17 cellular contexts compared by ENCODE assay signal in genomic region chr13:110238795-110239194, GRCh38.
DNase-seq lines count a peak whose midpoint lies in the region; ATAC-seq and TF ChIP-seq lines count a peak whose summit lies in the region.
"Had no signal": no experiment of that assay in that cellular context is flagged by ENCODE, and none has a peak within 500 bp of the region (broad histone marks: within the 10 kb centered on the region; RNA-seq: fewer than 3 reads in every experiment).

No MANE protein-coding gene starts in this region.

- intact Hi-C loops in sigmoid colon (cut with DNase I), result loop anchor here (5.0 kb wide), 2 partner anchors 54 to 69 kb away; partner anchors contain the start of genes COL4A1 and COL4A2

- H2AFZ ChIP-seq in neural progenitor cell (replicated peaks), result no peak overlapping the region

- peaks cover 5% of the 10 kb centered on the region for H3K36me3 Mint-ChIP-seq in neural progenitor cell
- H3K36me3 Mint-ChIP-seq: activated CD4-positive, alpha-beta memory T cell treated with anti-CD3 and anti-CD28 coated beads for 36 hours; CD4-positive, alpha-beta memory T cell had no signal

- H3K9me3 ChIP-seq in right atrium auricular region (no peaks in the 10 kb centered on the region), sigmoid colon (no peaks in the 10 kb centered on the region), neural progenitor cell (ENCODE audit: low read depth) (no peaks in the 10 kb centered on the region)
- H3K9me3 ChIP-seq: mucosa of descending colon had no signal

- H3K9me3 Mint-ChIP-seq in neural progenitor cell, result no peaks in the 10 kb centered on the region
- H3K9me3 Mint-ChIP-seq: activated CD4-positive, alpha-beta memory T cell treated with anti-CD3 and anti-CD28 coated beads for 36 hours; activated T-helper 1 cell treated with anti-CD3 and anti-CD28 coated beads, Interleukin-12 subunit alpha, Interleukin-12 subunit beta, Interleukin-2, Interleukin-4 antibody, amounts not matched to agents 30 ng/mL and 10 ng/mL and 1 ng/mL, durations not matched to agents 14 hours and 24 hours and 36 hours; CD4-positive, alpha-beta memory T cell; H9 had no signal

- TF ChIP-seq CTCF in choroid plexus epithelial cell (conservative IDR thresholded peaks at IDR 0.05; ENCODE audit: low read depth, low read length) (no peak), right atrium auricular region (IDR thresholded peaks at IDR 0.05) (no peak), sigmoid colon (IDR thresholded peaks at IDR 0.05) (no peak), neural progenitor cell (IDR thresholded peaks at IDR 0.05) (no peak)

- ATAC-seq in GM21390 (IDR thresholded peaks at IDR 0.05; ENCODE audit: unreplicated experiment), result no peak
- ATAC-seq: mucosa of descending colon, Panc1 had no signal

- H3K4me3 Mint-ChIP-seq in neural progenitor cell, result no peak overlapping the region
- H3K4me3 Mint-ChIP-seq: activated CD4-positive, alpha-beta memory T cell treated with anti-CD3 and anti-CD28 coated beads for 36 hours; activated T-helper 1 cell treated with anti-CD3 and anti-CD28 coated beads, Interleukin-12 subunit alpha, Interleukin-12 subunit beta, Interleukin-2, Interleukin-4 antibody, amounts not matched to agents 30 ng/mL and 10 ng/mL and 1 ng/mL, durations not matched to agents 14 hours and 24 hours and 36 hours; CD4-positive, alpha-beta memory T cell; H9 had no signal

- no peaks in the 10 kb centered on the region for H4K20me1 ChIP-seq in neural progenitor cell (ENCODE audit: low read depth)

- H3K79me2 ChIP-seq in neural progenitor cell (ENCODE audit: low read depth), result no peaks in the 10 kb centered on the region

- no peak overlapping the region for H3K27ac Mint-ChIP-seq in neural progenitor cell
- H3K27ac Mint-ChIP-seq: activated CD4-positive, alpha-beta memory T cell treated with anti-CD3 and anti-CD28 coated beads for 36 hours; activated T-helper 1 cell treated with anti-CD3 and anti-CD28 coated beads, Interleukin-12 subunit alpha, Interleukin-12 subunit beta, Interleukin-2, Interleukin-4 antibody, amounts not matched to agents 30 ng/mL and 10 ng/mL and 1 ng/mL, durations not matched to agents 14 hours and 24 hours and 36 hours; CD4-positive, alpha-beta memory T cell; H9 had no signal

- DNase-seq in AG08395 (ENCODE audit: low spot score) (peak; percentile 21), choroid plexus epithelial cell (ENCODE audit: low read depth) (peak; percentile 55), right atrium auricular region (ENCODE audit: low spot score) (no peak), sigmoid colon (no peak), neural progenitor cell (ENCODE audit: low spot score) (no peak), medulla oblongata (ENCODE audit: extremely low spot score) (no peak), NCI-H1092 (lab: John Stamatoyannopoulos, UW) (no peak)
- DNase-seq: activated CD4-positive, alpha-beta memory T cell treated with anti-CD3 and anti-CD28 coated beads for 36 hours; CD4-positive, alpha-beta memory T cell; H9; mucosa of descending colon; NCI-H2081 treated with DMSO at 0.1 percent for 48 hours; NCI-H69; posterior cingulate gyrus had no signal

- no peak for TF ChIP-seq EP300 in sigmoid colon (IDR thresholded peaks at IDR 0.05)

- H3K27me3 ChIP-seq in right atrium auricular region, result no peaks in the 10 kb centered on the region
- no peaks in the 10 kb centered on the region for H3K27me3 ChIP-seq in sigmoid colon
- no peaks in the 10 kb centered on the region for H3K27me3 ChIP-seq in neural progenitor cell

- H3K4me1 ChIP-seq in right atrium auricular region (peaks cover 0 to 93% of the 10 kb centered on the region in 2 donors), sigmoid colon (peaks cover 0 to 86% (median 75%) of the 10 kb centered on the region in 4 donors), neural progenitor cell (no peaks in the 10 kb centered on the region)

- peaks cover 2% of the 10 kb centered on the region for H3K4me1 Mint-ChIP-seq in neural progenitor cell
- H3K4me1 Mint-ChIP-seq: CD4-positive, alpha-beta memory T cell had no signal

- no peak overlapping the region for H3K4me2 ChIP-seq in neural progenitor cell

- H3K9ac ChIP-seq in neural progenitor cell, result no peak overlapping the region

- TF ChIP-seq POLR2A in sigmoid colon (IDR thresholded peaks at IDR 0.05), result no peak

- 49 to 86% methylated on average over 1 of the region's 1 CpG for WGBS in sigmoid colon, 2 donors

- H3F3A ChIP-seq in neural progenitor cell (ENCODE audit: low read depth), result no peaks in the 10 kb centered on the region

- H3K36me3 ChIP-seq in right atrium auricular region (peaks cover 14% of the 10 kb centered on the region), sigmoid colon (peaks cover 0 to 26% (median 0%) of the 10 kb centered on the region in 4 donors), neural progenitor cell (no peaks in the 10 kb centered on the region)

- H3K27me3 Mint-ChIP-seq in neural progenitor cell (ENCODE audit: insufficient read depth, low read depth), result no peaks in the 10 kb centered on the region

- no peak overlapping the region for H3K4me3 ChIP-seq in choroid plexus epithelial cell (ENCODE audit: low read depth, low read length)
- H3K4me3 ChIP-seq in right atrium auricular region, result no peak overlapping the region
- no peak overlapping the region for H3K4me3 ChIP-seq in sigmoid colon
- no peak overlapping the region for H3K4me3 ChIP-seq in neural progenitor cell
- H3K4me3 ChIP-seq: mucosa of descending colon had no signal

- H3K27ac ChIP-seq in right atrium auricular region, result peak overlapping the region; percentile 81 to 84
- H3K27ac ChIP-seq in sigmoid colon, result peak overlapping the region; percentile 71 to 97 (median 82)
- no peak overlapping the region for H3K27ac ChIP-seq in neural progenitor cell

Comparison
In these comparisons a context has a peak if more than half of its experiments do, and no peak if none do; other contexts are left out.
1. DNase-seq: peak in AG08395 (single experiment) and choroid plexus epithelial cell (single experiment); none in right atrium auricular region (single experiment), sigmoid colon (single experiment), neural progenitor cell (single experiment), medulla oblongata (single experiment) and NCI-H1092 (single experiment).